Comparison of ENCODE assay signal across 19 cellular contexts in genomic region chr3:158792709-158793108, GRCh38. TPM values are rescaled to one million over a fixed set of nuclear protein-coding genes. Genes with fewer than 3 reads are reported as not detected.
A peak's percentile ranks its signal among the peaks of the same experiment; 100 is the strongest.
DNase-seq lines count a peak whose midpoint lies in the region; ATAC-seq and TF ChIP-seq lines count a peak whose summit lies in the region.
"Had no signal": no experiment of that assay in that cellular context is flagged by ENCODE, and none has a peak within 500 bp of the region (broad histone marks: within the 10 kb centered on the region; RNA-seq: fewer than 3 reads in every experiment).

No MANE protein-coding gene starts in this region.

- H3K36me3 Mint-ChIP-seq in HFFc6 (ENCODE audit: low read depth): no peaks in the 10 kb centered on the region
- H3K36me3 Mint-ChIP-seq: activated CD4-positive, alpha-beta memory T cell treated with anti-CD3 and anti-CD28 coated beads for 36 hours; activated naive CD8-positive, alpha-beta T cell; stimulated activated effector memory CD8-positive, alpha-beta T cell treated with anti-CD3 and anti-CD28 coated beads, Interleukin-12 subunit alpha, Interleukin-12 subunit beta, amount 100 ng/mL, for 72 hours had no signal

- H3K27me3 Mint-ChIP-seq in HFFc6 (ENCODE audit: insufficient read depth): no peaks in the 10 kb centered on the region
- H3K27me3 Mint-ChIP-seq: activated CD4-positive, alpha-beta memory T cell treated with anti-CD3 and anti-CD28 coated beads for 36 hours; activated naive CD8-positive, alpha-beta T cell had no signal

- TF ChIP-seq CTCF in HFFc6 (IDR thresholded peaks at IDR 0.05) (no peak), foreskin fibroblast (IDR thresholded peaks at IDR 0.05; ENCODE audit: low read depth, low read length) (no peak)

- DNase-seq in ACHN: peak; percentile 47
- DNase-seq in HFFc6: peak; percentile 87
- peak; percentile 88 for DNase-seq in amniotic stem cell (lab: John Stamatoyannopoulos, UW)
- DNase-seq in foreskin fibroblast: peak; percentile 82 to 93
- DNase-seq in DMS79 (lab: John Stamatoyannopoulos, UW): no peak
- no peak for DNase-seq in activated CD8-positive, alpha-beta memory T cell treated with anti-CD3 and anti-CD28 coated beads, Interleukin-2, amount 50 U/mL, for 4 hours
- DNase-seq in GDM1 (lab: John Stamatoyannopoulos, UW): no peak
- DNase-seq: activated CD4-positive, alpha-beta memory T cell treated with anti-CD3 and anti-CD28 coated beads for 36 hours; cortex of kidney; GF-D8; mesendoderm; MV-4-11; NCI-H345; stimulated activated CD4-positive, alpha-beta T cell treated with anti-CD3 and anti-CD28 coated beads, Interleukin-1b, Interleukin-23, amount 100 ng/mL, for 48 hours had no signal

- ATAC-seq in HG02610 (IDR thresholded peaks at IDR 0.05; ENCODE audit: unreplicated experiment): no peak
- ATAC-seq: stimulated activated effector memory CD8-positive, alpha-beta T cell treated with anti-CD3 and anti-CD28 coated beads, Interleukin-12 subunit alpha, Interleukin-12 subunit beta, amount 100 ng/mL, for 72 hours had no signal

- peak overlapping the region; percentile 61 for H3K4me3 Mint-ChIP-seq in HFFc6
- H3K4me3 Mint-ChIP-seq: activated CD4-positive, alpha-beta memory T cell treated with anti-CD3 and anti-CD28 coated beads for 36 hours; activated naive CD8-positive, alpha-beta T cell; stimulated activated effector memory CD8-positive, alpha-beta T cell treated with anti-CD3 and anti-CD28 coated beads, Interleukin-12 subunit alpha, Interleukin-12 subunit beta, amount 100 ng/mL, for 72 hours; T-helper 2 cell treated with Interferon-gamma antibody and Interleukin-4, amounts not matched to agents 5 μg/mL and 100 μg/mL, for 36 hours had no signal

- H3K4me1 Mint-ChIP-seq in HFFc6 (ENCODE audit: low read depth): peaks cover 50% of the 10 kb centered on the region

- no peak overlapping the region for H3K4me3 ChIP-seq in foreskin fibroblast (ENCODE audit: low read depth in 1 of 2, low read length in 2 of 2)
- H3K4me3 ChIP-seq: BLaER1 had no signal

- H3K27ac Mint-ChIP-seq in HFFc6: peak overlapping the region; percentile 77
- H3K27ac Mint-ChIP-seq: activated CD4-positive, alpha-beta memory T cell treated with anti-CD3 and anti-CD28 coated beads for 36 hours; activated naive CD8-positive, alpha-beta T cell; stimulated activated effector memory CD8-positive, alpha-beta T cell treated with anti-CD3 and anti-CD28 coated beads, Interleukin-12 subunit alpha, Interleukin-12 subunit beta, amount 100 ng/mL, for 72 hours; T-helper 2 cell treated with Interferon-gamma antibody and Interleukin-4, amounts not matched to agents 5 μg/mL and 100 μg/mL, for 36 hours had no signal

- peaks cover 11% of the 10 kb centered on the region; the same call in 1 of the 2 replicates for H3K9me3 Mint-ChIP-seq in HFFc6
- H3K9me3 Mint-ChIP-seq: stimulated activated effector memory CD8-positive, alpha-beta T cell treated with anti-CD3 and anti-CD28 coated beads, Interleukin-12 subunit alpha, Interleukin-12 subunit beta, amount 100 ng/mL, for 72 hours; T-helper 2 cell treated with Interferon-gamma antibody and Interleukin-4, amounts not matched to agents 5 μg/mL and 100 μg/mL, for 36 hours had no signal

- in situ Hi-C loops in ACHN (cut with HindIII; ENCODE audit: low pct_ligation_motif_present, low pct_unique_long_range_greater_than_20kb, low sequenced_read_pairs): loop anchor here (25.0 kb wide), 1 partner anchor 130 kb away; the partner anchor contains the start of gene LXN

RNA-seq across cellular contexts. Expression of gene MFSD1, which starts 9.1 kb away (rescaled TPM):
- total RNA-seq in HFFc6 (2021; fragmentation: NEBNext Ultra II Directional; extraction: Animal tissue kit (Norgen Biotek cat#: 25700)): 10 to 100 TPM; 61.6 to 75.4 (median 68.8) TPM

Comparison
In these comparisons a context has a peak if more than half of its experiments do, and no peak if none do; other contexts are left out.
1. DNase-seq: peak in ACHN (single experiment), HFFc6 (single experiment), amniotic stem cell (single experiment) and foreskin fibroblast (2 of 2); none in DMS79 (single experiment), activated CD8-positive, alpha-beta memory T cell treated with anti-CD3 and anti-CD28 coated beads, Interleukin-2, amount 50 U/mL, for 4 hours (single experiment) and GDM1 (single experiment).